10 cellular contexts compared by ENCODE assay signal in the genomic region with DNA sequence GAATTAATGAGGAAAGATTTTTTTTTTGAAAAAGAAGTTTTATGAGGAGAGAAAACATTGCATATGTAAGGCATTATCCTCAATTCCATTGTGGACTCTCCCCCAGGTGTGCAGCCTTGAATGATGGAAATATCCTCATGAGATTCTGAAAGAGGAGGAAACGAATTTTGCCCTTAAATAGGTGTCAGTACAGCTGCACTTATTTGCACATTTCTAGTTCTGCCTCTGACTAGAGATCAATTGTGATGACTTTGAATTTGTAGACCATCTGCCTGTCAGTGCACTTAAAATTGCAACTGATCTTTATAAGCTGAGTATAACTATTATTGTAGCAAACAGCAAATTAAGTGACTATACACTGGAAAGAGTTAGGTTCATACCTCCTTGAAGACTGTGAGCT.
"Had no signal": no experiment of that assay in that cellular context is flagged by ENCODE, and none has a peak within 500 bp of the region (broad histone marks: within the 10 kb centered on the region; RNA-seq: fewer than 3 reads in every experiment).

No MANE protein-coding gene starts in this region.

- FAIRE-seq: HepG2 had no signal

- H3K4me1 ChIP-seq: HAP-1 had no signal

- H3K36me3 ChIP-seq: HAP-1 had no signal

- H3K27ac ChIP-seq: GM23248, HL-60 had no signal

- H3K9me3 ChIP-seq: HAP-1 had no signal

- H3K4me3 ChIP-seq: GM23248, HAP-1, K562 had no signal

- H2AFZ ChIP-seq: GM23248 had no signal

- DNase-seq: GM23248, GOT3, H7, HFFc6, IMR-90, KG1 had no signal
